Comparison of ENCODE assay signal across 8 cellular contexts in the genomic region with DNA sequence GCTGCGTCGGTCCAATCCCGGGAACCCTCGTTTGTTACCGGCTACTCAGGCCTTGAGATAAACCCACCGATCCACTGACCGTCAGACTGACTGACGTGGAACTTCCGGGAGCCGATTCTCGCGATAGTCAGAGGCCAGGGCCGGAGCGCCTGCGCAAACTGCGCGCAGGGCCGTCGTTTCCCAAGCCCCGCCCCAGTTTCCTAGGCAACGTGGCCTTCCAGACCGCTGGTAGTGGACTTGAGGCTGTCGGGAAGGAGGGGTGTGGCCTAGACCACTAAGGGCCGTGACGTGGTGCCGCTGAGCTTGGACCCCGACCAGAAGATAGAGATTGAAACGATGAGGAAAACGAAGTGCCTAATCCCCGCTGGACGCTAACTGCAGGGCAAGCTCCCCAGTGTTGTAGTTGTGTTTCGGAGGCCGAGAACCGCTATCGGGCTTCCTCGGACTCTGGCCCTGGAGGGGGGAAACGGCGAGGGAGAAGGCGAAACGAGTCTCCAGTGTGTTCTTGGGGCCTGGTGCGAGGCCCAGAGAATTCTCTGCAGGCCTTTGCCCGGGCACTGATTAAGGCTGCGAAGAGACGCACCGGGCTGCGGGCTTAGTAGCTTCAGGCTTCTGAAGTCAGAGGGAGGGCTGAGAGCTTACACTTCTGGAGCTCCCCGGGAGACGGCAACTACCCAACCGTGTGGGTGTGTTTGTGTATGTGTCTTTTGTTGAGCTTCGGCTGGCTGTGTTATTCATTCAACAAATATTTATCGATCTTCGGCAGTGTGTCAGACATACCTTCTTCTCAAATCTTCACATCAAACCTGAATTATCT.
DNase-seq lines count a peak whose midpoint lies in the region; ATAC-seq and FAIRE-seq lines count a peak whose summit lies in the region.

Gene COPB2, minus strand, starts transcription at position 96 of the 817 bp plus-strand sequence. CDS start 97 bp downstream, outside the sequence.

- peak; percentile 94 for FAIRE-seq in HTR-8/SVneo (lab: Jason Lieb, UNC)

- no peaks in the 10 kb centered on the region for H3K9me3 Mint-ChIP-seq in effector memory CD8-positive, alpha-beta T cell

- H3K27ac Mint-ChIP-seq in effector memory CD8-positive, alpha-beta T cell: peak within 1 kb of the TSS; percentile 98

- no peaks in the 10 kb centered on the region for H3K27me3 Mint-ChIP-seq in effector memory CD8-positive, alpha-beta T cell

- DNase-seq in COLO829 (ENCODE audit: low spot score) (peak; percentile 100), HTR-8/SVneo (ENCODE audit: insufficient read length, low spot score) (peak; percentile 98), NOMO-1 treated with dmso at 0.1 percent for 144 hours (lab: John Stamatoyannopoulos, UW; ENCODE audit: unreplicated experiment) (peak; percentile 100), medulla oblongata (ENCODE audit: extremely low spot score) (peak; percentile 99)
- DNase-seq in activated CD8-positive, alpha-beta memory T cell treated with anti-CD3 and anti-CD28 coated beads for 48 hours (ENCODE audit: low read depth in 2 of 3, low spot score in 2 of 3): peak; percentile 93 to 95 (median 95)
- peak; percentile 96 to 97 (median 97) for DNase-seq in effector memory CD8-positive, alpha-beta T cell
- DNase-seq in stimulated activated CD8-positive, alpha-beta memory T cell treated with anti-CD3 and anti-CD28 coated beads, Interleukin-12 subunit alpha, Interleukin-12 subunit beta, amount 100 ng/mL, for 1 hour (ENCODE audit: low read depth): peak; percentile 94

- peaks cover 33% of the 10 kb centered on the region for H3K36me3 Mint-ChIP-seq in effector memory CD8-positive, alpha-beta T cell (ENCODE audit: insufficient read depth)

- H3K4me1 Mint-ChIP-seq in effector memory CD8-positive, alpha-beta T cell (ENCODE audit: low read depth in 2 of 2): peaks cover 17 to 46% of the 10 kb centered on the region in 2 donors

- peak within 1 kb of the TSS; percentile 84 to 91 for H3K4me3 Mint-ChIP-seq in effector memory CD8-positive, alpha-beta T cell

- peak; percentile 98 for ATAC-seq in GM21367 (IDR thresholded peaks at IDR 0.05; ENCODE audit: unreplicated experiment)
- ATAC-seq in effector memory CD8-positive, alpha-beta T cell (replicated peaks): peak; percentile 91

Comparison
In these comparisons a context has a peak if more than half of its experiments do, and no peak if none do; other contexts are left out.
1. Peak in every context shown above with its lines: DNase-seq and ATAC-seq.